ENCODE assay signal across 1 cellular context in the genomic region with DNA sequence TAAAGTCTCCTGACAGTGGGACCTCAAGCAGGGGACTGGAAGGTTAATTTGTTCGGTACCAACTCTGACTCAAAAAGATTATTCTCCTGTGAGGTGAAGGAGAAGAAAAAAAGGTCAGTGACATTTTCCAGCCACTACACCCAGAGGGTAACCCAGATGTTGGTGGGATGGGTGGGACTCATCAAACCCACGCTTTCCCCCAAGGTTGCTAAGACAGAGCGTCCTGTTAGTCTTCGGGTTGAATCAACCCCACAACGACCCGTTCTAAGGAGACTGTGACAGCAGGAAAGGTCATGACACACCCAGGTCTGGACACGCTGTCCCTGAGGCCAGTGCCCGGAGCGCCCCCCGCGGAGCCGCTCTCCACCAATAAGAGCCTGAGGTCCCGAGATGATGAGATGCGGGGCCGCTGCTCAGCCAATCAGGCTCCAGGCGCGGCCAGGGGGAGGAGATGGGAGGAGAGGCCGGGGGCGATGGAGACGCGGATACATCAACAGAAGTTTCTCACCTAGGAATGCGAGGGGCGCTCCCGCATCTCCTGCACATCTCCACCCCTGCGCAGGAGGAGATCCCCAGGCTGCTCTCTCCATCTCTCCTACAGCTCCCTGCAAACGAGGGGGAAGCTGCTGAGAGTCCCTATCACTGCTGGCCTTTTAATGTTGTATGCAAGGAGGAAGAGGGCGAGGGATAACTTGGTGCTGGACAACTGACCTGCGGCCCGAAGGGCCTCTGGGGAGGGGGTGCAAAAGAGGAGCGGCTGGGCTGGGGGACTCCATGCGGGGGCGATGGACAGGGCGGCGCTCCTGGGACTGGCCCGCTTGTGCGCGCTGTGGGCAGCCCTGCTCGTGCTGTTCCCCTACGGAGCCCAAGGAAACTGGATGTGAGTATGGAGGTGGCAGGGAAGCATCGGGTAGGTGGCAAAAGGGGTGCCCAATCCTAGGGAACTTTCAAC.
TF ChIP-seq lines count a peak whose summit lies in the region.

A gene with protein sequence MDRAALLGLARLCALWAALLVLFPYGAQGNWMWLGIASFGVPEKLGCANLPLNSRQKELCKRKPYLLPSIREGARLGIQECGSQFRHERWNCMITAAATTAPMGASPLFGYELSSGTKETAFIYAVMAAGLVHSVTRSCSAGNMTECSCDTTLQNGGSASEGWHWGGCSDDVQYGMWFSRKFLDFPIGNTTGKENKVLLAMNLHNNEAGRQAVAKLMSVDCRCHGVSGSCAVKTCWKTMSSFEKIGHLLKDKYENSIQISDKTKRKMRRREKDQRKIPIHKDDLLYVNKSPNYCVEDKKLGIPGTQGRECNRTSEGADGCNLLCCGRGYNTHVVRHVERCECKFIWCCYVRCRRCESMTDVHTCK (plus strand): TSS at position 493 of the 952 bp plus-strand sequence. CDS start 293 bp downstream, at position 786.

TF ChIP-seq in H1, 55 proteins besides CTCF, POLR2A, EP300 and RAD21 (continued from another document):
- TF ChIP-seq, protein P1, sequence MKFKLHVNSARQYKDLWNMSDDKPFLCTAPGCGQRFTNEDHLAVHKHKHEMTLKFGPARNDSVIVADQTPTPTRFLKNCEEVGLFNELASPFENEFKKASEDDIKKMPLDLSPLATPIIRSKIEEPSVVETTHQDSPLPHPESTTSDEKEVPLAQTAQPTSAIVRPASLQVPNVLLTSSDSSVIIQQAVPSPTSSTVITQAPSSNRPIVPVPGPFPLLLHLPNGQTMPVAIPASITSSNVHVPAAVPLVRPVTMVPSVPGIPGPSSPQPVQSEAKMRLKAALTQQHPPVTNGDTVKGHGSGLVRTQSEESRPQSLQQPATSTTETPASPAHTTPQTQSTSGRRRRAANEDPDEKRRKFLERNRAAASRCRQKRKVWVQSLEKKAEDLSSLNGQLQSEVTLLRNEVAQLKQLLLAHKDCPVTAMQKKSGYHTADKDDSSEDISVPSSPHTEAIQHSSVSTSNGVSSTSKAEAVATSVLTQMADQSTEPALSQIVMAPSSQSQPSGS (IDR thresholded peaks at IDR 0.05; ENCODE audit: low read length): no peak
- TF ChIP-seq KDM4A (IDR thresholded peaks at IDR 0.05; ENCODE audit: low read depth, low read length, severe bottlenecking): peak; percentile 89
- TF ChIP-seq E2F6 (IDR thresholded peaks at IDR 0.05): no peak
- peak; percentile 51 for TF ChIP-seq ASH2L (IDR thresholded peaks at IDR 0.05; ENCODE audit: low read length)
- TF ChIP-seq SP1 (IDR thresholded peaks at IDR 0.05; ENCODE audit: low read depth, low read length): no peak
- TF ChIP-seq, protein P2, sequence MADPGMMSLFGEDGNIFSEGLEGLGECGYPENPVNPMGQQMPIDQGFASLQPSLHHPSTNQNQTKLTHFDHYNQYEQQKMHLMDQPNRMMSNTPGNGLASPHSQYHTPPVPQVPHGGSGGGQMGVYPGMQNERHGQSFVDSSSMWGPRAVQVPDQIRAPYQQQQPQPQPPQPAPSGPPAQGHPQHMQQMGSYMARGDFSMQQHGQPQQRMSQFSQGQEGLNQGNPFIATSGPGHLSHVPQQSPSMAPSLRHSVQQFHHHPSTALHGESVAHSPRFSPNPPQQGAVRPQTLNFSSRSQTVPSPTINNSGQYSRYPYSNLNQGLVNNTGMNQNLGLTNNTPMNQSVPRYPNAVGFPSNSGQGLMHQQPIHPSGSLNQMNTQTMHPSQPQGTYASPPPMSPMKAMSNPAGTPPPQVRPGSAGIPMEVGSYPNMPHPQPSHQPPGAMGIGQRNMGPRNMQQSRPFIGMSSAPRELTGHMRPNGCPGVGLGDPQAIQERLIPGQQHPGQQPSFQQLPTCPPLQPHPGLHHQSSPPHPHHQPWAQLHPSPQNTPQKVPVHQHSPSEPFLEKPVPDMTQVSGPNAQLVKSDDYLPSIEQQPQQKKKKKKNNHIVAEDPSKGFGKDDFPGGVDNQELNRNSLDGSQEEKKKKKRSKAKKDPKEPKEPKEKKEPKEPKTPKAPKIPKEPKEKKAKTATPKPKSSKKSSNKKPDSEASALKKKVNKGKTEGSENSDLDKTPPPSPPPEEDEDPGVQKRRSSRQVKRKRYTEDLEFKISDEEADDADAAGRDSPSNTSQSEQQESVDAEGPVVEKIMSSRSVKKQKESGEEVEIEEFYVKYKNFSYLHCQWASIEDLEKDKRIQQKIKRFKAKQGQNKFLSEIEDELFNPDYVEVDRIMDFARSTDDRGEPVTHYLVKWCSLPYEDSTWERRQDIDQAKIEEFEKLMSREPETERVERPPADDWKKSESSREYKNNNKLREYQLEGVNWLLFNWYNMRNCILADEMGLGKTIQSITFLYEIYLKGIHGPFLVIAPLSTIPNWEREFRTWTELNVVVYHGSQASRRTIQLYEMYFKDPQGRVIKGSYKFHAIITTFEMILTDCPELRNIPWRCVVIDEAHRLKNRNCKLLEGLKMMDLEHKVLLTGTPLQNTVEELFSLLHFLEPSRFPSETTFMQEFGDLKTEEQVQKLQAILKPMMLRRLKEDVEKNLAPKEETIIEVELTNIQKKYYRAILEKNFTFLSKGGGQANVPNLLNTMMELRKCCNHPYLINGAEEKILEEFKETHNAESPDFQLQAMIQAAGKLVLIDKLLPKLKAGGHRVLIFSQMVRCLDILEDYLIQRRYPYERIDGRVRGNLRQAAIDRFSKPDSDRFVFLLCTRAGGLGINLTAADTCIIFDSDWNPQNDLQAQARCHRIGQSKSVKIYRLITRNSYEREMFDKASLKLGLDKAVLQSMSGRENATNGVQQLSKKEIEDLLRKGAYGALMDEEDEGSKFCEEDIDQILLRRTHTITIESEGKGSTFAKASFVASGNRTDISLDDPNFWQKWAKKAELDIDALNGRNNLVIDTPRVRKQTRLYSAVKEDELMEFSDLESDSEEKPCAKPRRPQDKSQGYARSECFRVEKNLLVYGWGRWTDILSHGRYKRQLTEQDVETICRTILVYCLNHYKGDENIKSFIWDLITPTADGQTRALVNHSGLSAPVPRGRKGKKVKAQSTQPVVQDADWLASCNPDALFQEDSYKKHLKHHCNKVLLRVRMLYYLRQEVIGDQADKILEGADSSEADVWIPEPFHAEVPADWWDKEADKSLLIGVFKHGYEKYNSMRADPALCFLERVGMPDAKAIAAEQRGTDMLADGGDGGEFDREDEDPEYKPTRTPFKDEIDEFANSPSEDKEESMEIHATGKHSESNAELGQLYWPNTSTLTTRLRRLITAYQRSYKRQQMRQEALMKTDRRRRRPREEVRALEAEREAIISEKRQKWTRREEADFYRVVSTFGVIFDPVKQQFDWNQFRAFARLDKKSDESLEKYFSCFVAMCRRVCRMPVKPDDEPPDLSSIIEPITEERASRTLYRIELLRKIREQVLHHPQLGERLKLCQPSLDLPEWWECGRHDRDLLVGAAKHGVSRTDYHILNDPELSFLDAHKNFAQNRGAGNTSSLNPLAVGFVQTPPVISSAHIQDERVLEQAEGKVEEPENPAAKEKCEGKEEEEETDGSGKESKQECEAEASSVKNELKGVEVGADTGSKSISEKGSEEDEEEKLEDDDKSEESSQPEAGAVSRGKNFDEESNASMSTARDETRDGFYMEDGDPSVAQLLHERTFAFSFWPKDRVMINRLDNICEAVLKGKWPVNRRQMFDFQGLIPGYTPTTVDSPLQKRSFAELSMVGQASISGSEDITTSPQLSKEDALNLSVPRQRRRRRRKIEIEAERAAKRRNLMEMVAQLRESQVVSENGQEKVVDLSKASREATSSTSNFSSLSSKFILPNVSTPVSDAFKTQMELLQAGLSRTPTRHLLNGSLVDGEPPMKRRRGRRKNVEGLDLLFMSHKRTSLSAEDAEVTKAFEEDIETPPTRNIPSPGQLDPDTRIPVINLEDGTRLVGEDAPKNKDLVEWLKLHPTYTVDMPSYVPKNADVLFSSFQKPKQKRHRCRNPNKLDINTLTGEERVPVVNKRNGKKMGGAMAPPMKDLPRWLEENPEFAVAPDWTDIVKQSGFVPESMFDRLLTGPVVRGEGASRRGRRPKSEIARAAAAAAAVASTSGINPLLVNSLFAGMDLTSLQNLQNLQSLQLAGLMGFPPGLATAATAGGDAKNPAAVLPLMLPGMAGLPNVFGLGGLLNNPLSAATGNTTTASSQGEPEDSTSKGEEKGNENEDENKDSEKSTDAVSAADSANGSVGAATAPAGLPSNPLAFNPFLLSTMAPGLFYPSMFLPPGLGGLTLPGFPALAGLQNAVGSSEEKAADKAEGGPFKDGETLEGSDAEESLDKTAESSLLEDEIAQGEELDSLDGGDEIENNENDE (IDR thresholded peaks at IDR 0.05; ENCODE audit: insufficient replicate concordance, low read length): no peak
- no peak for TF ChIP-seq TAF1 (IDR thresholded peaks at IDR 0.05; ENCODE audit: low read depth, low read length)
- TF ChIP-seq HDAC2 (IDR thresholded peaks at IDR 0.05; ENCODE audit: borderline replicate concordance in 1 of 2, low read depth in 2 of 2, low read length in 2 of 2): peak in 1 of 2 experiments; percentile 62; a peak in 1 of 4 replicates
- TF ChIP-seq NRF1 (IDR thresholded peaks at IDR 0.05; ENCODE audit: low read depth, low read length): no peak
- no peak for TF ChIP-seq EGR1 (IDR thresholded peaks at IDR 0.05; ENCODE audit: borderline replicate concordance, low read depth, low read length)
- TF ChIP-seq CHD2 (IDR thresholded peaks at IDR 0.05; ENCODE audit: low read length): no peak
- TF ChIP-seq RFX5 (IDR thresholded peaks at IDR 0.05; ENCODE audit: borderline replicate concordance, low read depth, low read length): no peak; the same call in 1 of the 2 replicates
- TF ChIP-seq SP2 (IDR thresholded peaks at IDR 0.05; ENCODE audit: low read length): no peak
- no peak for TF ChIP-seq ATF3 (IDR thresholded peaks at IDR 0.05; ENCODE audit: insufficient read depth, low read depth, low read length)
- TF ChIP-seq TEAD4 (IDR thresholded peaks at IDR 0.05; ENCODE audit: low read depth, low read length): 0 out of 2 replicates have a peak, but pooled peaks have one; percentile 23
- TF ChIP-seq KDM1A (IDR thresholded peaks at IDR 0.05; ENCODE audit: borderline replicate concordance, low read length): no peak
- TF ChIP-seq PHF8 (conservative IDR thresholded peaks at IDR 0.05; ENCODE audit: low read depth, low read length): no peak
- TF ChIP-seq, protein P3, sequence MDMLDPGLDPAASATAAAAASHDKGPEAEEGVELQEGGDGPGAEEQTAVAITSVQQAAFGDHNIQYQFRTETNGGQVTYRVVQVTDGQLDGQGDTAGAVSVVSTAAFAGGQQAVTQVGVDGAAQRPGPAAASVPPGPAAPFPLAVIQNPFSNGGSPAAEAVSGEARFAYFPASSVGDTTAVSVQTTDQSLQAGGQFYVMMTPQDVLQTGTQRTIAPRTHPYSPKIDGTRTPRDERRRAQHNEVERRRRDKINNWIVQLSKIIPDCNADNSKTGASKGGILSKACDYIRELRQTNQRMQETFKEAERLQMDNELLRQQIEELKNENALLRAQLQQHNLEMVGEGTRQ (IDR thresholded peaks at IDR 0.05; ENCODE audit: low read length): peak; percentile 38; the same call in 1 of the 2 replicates
- no peak for TF ChIP-seq JUN (IDR thresholded peaks at IDR 0.05; ENCODE audit: low read depth, low read length)
- no peak for TF ChIP-seq CBX8 (IDR thresholded peaks at IDR 0.05; ENCODE audit: borderline replicate concordance, low read depth, low read length)
